7 cellular contexts compared by ENCODE assay signal in the genomic region with DNA sequence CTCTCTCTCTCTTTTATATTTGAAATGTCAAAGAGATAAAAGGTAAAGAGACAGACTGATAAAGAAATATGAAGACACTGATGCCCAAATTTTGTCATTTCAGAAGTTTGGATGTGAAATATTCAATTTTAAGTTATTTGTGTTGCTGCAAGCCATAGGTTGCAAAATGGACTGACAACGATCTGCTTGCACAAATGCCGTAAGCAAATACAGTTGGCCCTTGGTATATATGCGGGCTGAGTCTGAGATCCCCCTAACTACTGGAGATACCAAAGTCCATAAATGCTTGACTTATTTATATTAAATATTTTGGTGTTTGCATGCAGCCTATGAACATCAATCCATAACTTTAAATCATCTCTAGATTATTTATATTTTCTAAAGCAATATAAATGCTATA.
"Had no signal": no experiment of that assay in that cellular context is flagged by ENCODE, and none has a peak within 500 bp of the region (broad histone marks: within the 10 kb centered on the region; RNA-seq: fewer than 3 reads in every experiment).

No MANE protein-coding gene starts in this region.

- FAIRE-seq: H1, HTR-8/SVneo, K562 had no signal

- ATAC-seq: GM23338, K562 had no signal

- H3K4me3 ChIP-seq: GM23338, K562 had no signal

- H2AFZ ChIP-seq: GM23338 had no signal

- H3K4me2 ChIP-seq: GM23338 had no signal

- DNase-seq: H9, IMR-90, KG1 had no signal
